Comparison of ENCODE assay signal across 8 cellular contexts in the genomic region with DNA sequence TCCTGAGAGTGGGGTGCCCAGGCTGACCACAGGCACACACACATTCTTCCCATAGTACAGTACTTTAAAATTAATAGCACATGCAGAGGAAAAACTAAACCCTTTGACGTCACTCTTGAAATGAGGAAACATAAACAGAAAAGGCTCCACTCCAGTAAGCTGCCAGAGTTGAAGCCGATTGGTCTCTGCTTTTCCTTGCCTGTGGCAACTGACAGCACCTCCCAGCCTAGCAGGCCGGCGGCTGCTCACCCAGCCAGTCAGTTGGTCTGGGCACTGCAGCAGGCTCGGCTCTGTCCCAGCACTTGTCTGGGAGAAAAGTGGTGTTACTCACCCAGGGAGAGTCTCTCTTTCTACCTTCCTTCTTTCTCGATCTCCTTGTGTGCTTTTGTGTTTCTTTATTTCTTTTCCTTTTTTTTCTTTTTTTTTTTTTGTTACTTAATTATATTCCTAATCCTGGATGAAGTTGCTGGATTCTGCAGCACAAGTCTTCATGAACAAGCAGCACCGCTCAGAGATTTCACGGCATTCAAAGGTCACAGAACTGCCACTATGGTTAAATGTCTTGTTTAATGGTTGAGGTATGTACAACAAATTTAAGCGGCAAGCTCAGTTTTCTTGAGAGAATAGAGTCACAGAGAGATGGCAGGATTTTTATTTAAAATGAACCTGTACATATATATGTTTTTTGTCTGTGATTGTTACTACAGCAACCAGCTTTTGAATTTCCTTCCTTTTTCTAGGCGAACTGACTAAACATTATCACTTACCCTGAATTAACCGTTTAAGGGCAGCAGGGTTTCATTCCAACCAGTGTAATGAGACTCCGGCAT. TPM values are rescaled to one million over a fixed set of nuclear protein-coding genes. Genes with fewer than 3 reads are reported as not detected.
DNase-seq lines count a peak whose midpoint lies in the region; ATAC-seq and TF ChIP-seq lines count a peak whose summit lies in the region.

PDE7B (plus strand) TSS at position 260 of the 830 bp plus-strand sequence.

- no peaks in the 10 kb centered on the region for H3K9me3 ChIP-seq in fibroblast of lung (ENCODE audit: control insufficient read depth, insufficient read depth, low read depth, low read length)

- no peaks in the 10 kb centered on the region for H3K36me3 ChIP-seq in fibroblast of lung (ENCODE audit: control insufficient read depth, insufficient read depth, low read length)

- no peak for TF ChIP-seq CTCF in fibroblast of lung (conservative IDR thresholded peaks at IDR 0.05 in 1 of 2, IDR thresholded peaks at IDR 0.05 in 1 of 2; ENCODE audit: low read depth in 1 of 2, low read length in 2 of 2)

- H3K4me3 Mint-ChIP-seq in activated T-helper 2 cell treated with anti-CD3 and anti-CD28 coated beads, Interferon-gamma antibody, Interleukin-2, Interleukin-4, amounts not matched to agents 10 μg/mL and 5 μg/mL and 100 μg/mL, durations not matched to agents 14 hours and 24 hours and 36 hours (ENCODE audit: low read depth): peak within 1 kb of the TSS; percentile 94
- H3K4me3 Mint-ChIP-seq in naive B cell: peak within 1 kb of the TSS in 7 of 8 donors; percentile 79 to 96 (median 92)

- peak within 1 kb of the TSS; percentile 32 to 86 (median 52) for H3K4me3 ChIP-seq in fibroblast of lung (replicated peaks in 1 of 4; ENCODE audit: control extremely low read depth in 1 of 4, insufficient read depth in 1 of 4, low read depth in 3 of 4, low read length in 4 of 4)

- H3K27ac Mint-ChIP-seq in activated T-helper 2 cell treated with anti-CD3 and anti-CD28 coated beads, Interferon-gamma antibody, Interleukin-2, Interleukin-4, amounts not matched to agents 10 μg/mL and 5 μg/mL and 100 μg/mL, durations not matched to agents 14 hours and 24 hours and 36 hours: peak within 1 kb of the TSS; percentile 89
- H3K27ac Mint-ChIP-seq in naive B cell: peak within 1 kb of the TSS in 2 of 6 donors; percentile 94 to 98

- H3K36me3 Mint-ChIP-seq in activated T-helper 2 cell treated with anti-CD3 and anti-CD28 coated beads, Interferon-gamma antibody, Interleukin-2, Interleukin-4, amounts not matched to agents 10 μg/mL and 5 μg/mL and 100 μg/mL, durations not matched to agents 14 hours and 24 hours and 36 hours (ENCODE audit: low read depth): peaks cover 41% of the 10 kb centered on the region
- H3K36me3 Mint-ChIP-seq in naive B cell: no peaks in the 10 kb centered on the region

- H3K27me3 ChIP-seq in fibroblast of lung (ENCODE audit: control insufficient read depth, insufficient read depth, low read length): no peaks in the 10 kb centered on the region

- no peaks in the 10 kb centered on the region for H4K20me1 ChIP-seq in fibroblast of lung (ENCODE audit: control insufficient read depth, extremely low read depth, insufficient read depth, low read length)

- H3K4me2 ChIP-seq in fibroblast of lung (ENCODE audit: extremely low read depth, insufficient read depth, low read length): peak within 1 kb of the TSS; percentile 82

- ATAC-seq in HG02970 (IDR thresholded peaks at IDR 0.05; ENCODE audit: low FRiP score, unreplicated experiment) (peak; percentile 57), naive B cell (ENCODE audit: low read depth in 2 of 2) (peak; percentile 97 to 99)

- peaks cover 3% of the 10 kb centered on the region for H3K4me1 ChIP-seq in fibroblast of lung (ENCODE audit: control insufficient read depth, extremely low read depth, insufficient read depth, low read length)

- peak in 5 of 6 experiments; percentile 13 to 55 (median 44) for DNase-seq in stimulated activated naive CD4-positive, alpha-beta T cell (lab: John Stamatoyannopoulos, UW)
- DNase-seq in stimulated activated naive CD4-positive, alpha-beta T cell treated with Interleukin-2 at 50 U/mL for 16 hours (lab: John Stamatoyannopoulos, UW): no peak
- peak; percentile 7 for DNase-seq in NCI-H82 treated with DMSO at 0.1 percent for 48 hours (lab: John Stamatoyannopoulos, UW; ENCODE audit: unreplicated experiment)
- peak; percentile 68 for DNase-seq in activated T-helper 2 cell treated with anti-CD3 and anti-CD28 coated beads, Interferon-gamma antibody, Interleukin-2, Interleukin-4, amounts not matched to agents 10 μg/mL and 5 μg/mL and 100 μg/mL, durations not matched to agents 14 hours and 24 hours and 36 hours (ENCODE audit: low spot score)
- DNase-seq in fibroblast of lung (ENCODE audit: low read depth in 2 of 2): peak; percentile 98 to 99
- DNase-seq in naive B cell: peak; percentile 82
- DNase-seq in substantia nigra (lab: John Stamatoyannopoulos, UW): peak in 41 of 49 donors; percentile 3 to 74 (median 37)

- H3K9ac ChIP-seq in fibroblast of lung (ENCODE audit: insufficient read depth, low read length): peak within 1 kb of the TSS; percentile 1

- H2AFZ ChIP-seq in fibroblast of lung (ENCODE audit: low read length): no peak within 1 kb of the TSS

- H3K4me1 Mint-ChIP-seq in activated T-helper 2 cell treated with anti-CD3 and anti-CD28 coated beads, Interferon-gamma antibody, Interleukin-2, Interleukin-4, amounts not matched to agents 10 μg/mL and 5 μg/mL and 100 μg/mL, durations not matched to agents 14 hours and 24 hours and 36 hours (ENCODE audit: low read depth): peaks cover 39% of the 10 kb centered on the region
- peaks cover 30 to 50% (median 50%) of the 10 kb centered on the region in 3 donors for H3K4me1 Mint-ChIP-seq in naive B cell

- intact Hi-C loops in activated T-helper 2 cell treated with anti-CD3 and anti-CD28 coated beads, Interferon-gamma antibody, Interleukin-2, Interleukin-4, amounts not matched to agents 10 μg/mL and 5 μg/mL and 100 μg/mL, durations not matched to agents 14 hours and 24 hours and 36 hours (cut with micrococcal nuclease): loop anchor here (1.0 to 5.0 kb wide), 5 partner anchors 66 to 315 kb away; no protein-coding TSS in a partner anchor

- H3K9me3 Mint-ChIP-seq in activated T-helper 2 cell treated with anti-CD3 and anti-CD28 coated beads, Interferon-gamma antibody, Interleukin-2, Interleukin-4, amounts not matched to agents 10 μg/mL and 5 μg/mL and 100 μg/mL, durations not matched to agents 14 hours and 24 hours and 36 hours: no peaks in the 10 kb centered on the region
- H3K9me3 Mint-ChIP-seq in naive B cell: no peaks in the 10 kb centered on the region

- peak within 1 kb of the TSS; percentile 65 for H3K27ac ChIP-seq in fibroblast of lung (ENCODE audit: insufficient read depth, low read length)
- H3K27ac ChIP-seq in substantia nigra (ENCODE audit: low read depth, low read length, poor library complexity, severe bottlenecking): no peak within 1 kb of the TSS

- H3K27me3 Mint-ChIP-seq in activated T-helper 2 cell treated with anti-CD3 and anti-CD28 coated beads, Interferon-gamma antibody, Interleukin-2, Interleukin-4, amounts not matched to agents 10 μg/mL and 5 μg/mL and 100 μg/mL, durations not matched to agents 14 hours and 24 hours and 36 hours (ENCODE audit: low read depth): no peaks in the 10 kb centered on the region
- no peaks in the 10 kb centered on the region for H3K27me3 Mint-ChIP-seq in naive B cell

- no peaks in the 10 kb centered on the region for H3K79me2 ChIP-seq in fibroblast of lung (ENCODE audit: control insufficient read depth, insufficient read depth, low read length)

RNA-seq across cellular contexts. Expression of gene PDE7B, which starts in this region (rescaled TPM):
- total RNA-seq in activated T-helper 2 cell treated with anti-CD3 and anti-CD28 coated beads, Interferon-gamma antibody, Interleukin-2, Interleukin-4, amounts not matched to agents 10 μg/mL and 5 μg/mL and 100 μg/mL, durations not matched to agents 14 hours and 24 hours and 36 hours: 27.6 and 28.8 TPM in 2 replicates
- 21.5 and 22.1 TPM in 2 replicates for total RNA-seq in fibroblast of lung
- polyA plus RNA-seq in fibroblast of lung (7.9 and 14.2 TPM in 2 replicates), naive B cell (ENCODE audit: low read depth in 6 of 6) (1 to 10 TPM in 5 of 6 donors, under 1 TPM in 1; 0.10 to 3.8 (median 3.0) TPM)
- polyA plus RNA-seq in fibroblast of lung (2012): 5.9 and 8.1 TPM in 2 replicates
- polyA minus RNA-seq in fibroblast of lung (ENCODE audit: low replicate concordance): 2.7 and 26.0 TPM in 2 replicates
